ENCODE assay signal across 8 cellular contexts in genomic region chr20:3846740-3847418, GRCh38. TPM values are rescaled to one million over a fixed set of nuclear protein-coding genes. Genes with fewer than 3 reads are reported as not detected.
DNase-seq lines count a peak whose midpoint lies in the region; ATAC-seq and TF ChIP-seq lines count a peak whose summit lies in the region.

MAVS (plus strand) TSS chr20:3846834; CDS start chr20:3854625, 7,791 bp downstream.

- H3K27ac Mint-ChIP-seq in activated T-helper 17 cell treated with anti-CD3 and anti-CD28 coated beads, Interleukin-2, amount 50 U/mL, for 72 hours = peak within 1 kb of the TSS; percentile 91
- H3K27ac Mint-ChIP-seq in naive thymus-derived CD8-positive, alpha-beta T cell = peak within 1 kb of the TSS; percentile 83 to 95 (median 92)
- peak within 1 kb of the TSS; percentile 95 for H3K27ac Mint-ChIP-seq in stimulated activated naive B cell treated with anti-CD40 and anti-IgM and Interleukin-4, amounts not matched to agents 10 μg/mL and 1 μg/mL and 100 μg/mL, for 72 hours

- POLR2A ChIA-PET in naive thymus-derived CD8-positive, alpha-beta T cell (lab: Charles Lee) = interaction anchor here (0.5 to 1.0 kb wide), 2 partner anchors 26 to 52 kb away, joined by 3 to 5 read pairs; no protein-coding TSS in a partner anchor

- H3K4me2 ChIP-seq in KMS-11 (peak within 1 kb of the TSS; percentile 71), fibroblast of lung (ENCODE audit: extremely low read depth, insufficient read depth, low read length) (peak within 1 kb of the TSS; percentile 100)

- H3K4me3 Mint-ChIP-seq in activated T-helper 17 cell treated with anti-CD3 and anti-CD28 coated beads, Interleukin-2, amount 50 U/mL, for 72 hours = peak within 1 kb of the TSS; percentile 89
- peak within 1 kb of the TSS; percentile 82 to 95 (median 90) for H3K4me3 Mint-ChIP-seq in naive thymus-derived CD8-positive, alpha-beta T cell
- H3K4me3 Mint-ChIP-seq in stimulated activated naive B cell treated with anti-CD40 and anti-IgM and Interleukin-4, amounts not matched to agents 10 μg/mL and 1 μg/mL and 100 μg/mL, for 72 hours = peak within 1 kb of the TSS; percentile 91 to 94

- DNase-seq in DMS79 treated with DMSO at 0.1 percent for 48 hours (lab: John Stamatoyannopoulos, UW) (peak; percentile 67), RPMI8226 (peak; percentile 92), fibroblast of lung (ENCODE audit: low read depth in 2 of 2) (peak; percentile 75 to 77)
- peak; percentile 71 to 89 (median 83) for DNase-seq in naive thymus-derived CD8-positive, alpha-beta T cell
- DNase-seq in stimulated activated naive B cell treated with anti-CD40 and anti-IgM and Interleukin-4, amounts not matched to agents 10 μg/mL and 1 μg/mL and 100 μg/mL, for 72 hours = peak; percentile 80

- H3K36me3 Mint-ChIP-seq in activated T-helper 17 cell treated with anti-CD3 and anti-CD28 coated beads, Interleukin-2, amount 50 U/mL, for 72 hours (ENCODE audit: low read depth) = peaks cover 13% of the 10 kb centered on the region
- peaks cover 0 to 3% (median 0%) of the 10 kb centered on the region in 3 donors for H3K36me3 Mint-ChIP-seq in naive thymus-derived CD8-positive, alpha-beta T cell
- H3K36me3 Mint-ChIP-seq in stimulated activated naive B cell treated with anti-CD40 and anti-IgM and Interleukin-4, amounts not matched to agents 10 μg/mL and 1 μg/mL and 100 μg/mL, for 72 hours = peaks cover 4 to 14% of the 10 kb centered on the region in 2 donors

- H3K9me3 Mint-ChIP-seq in activated T-helper 17 cell treated with anti-CD3 and anti-CD28 coated beads, Interleukin-2, amount 50 U/mL, for 72 hours = no peaks in the 10 kb centered on the region
- no peaks in the 10 kb centered on the region for H3K9me3 Mint-ChIP-seq in naive thymus-derived CD8-positive, alpha-beta T cell
- H3K9me3 Mint-ChIP-seq in stimulated activated naive B cell treated with anti-CD40 and anti-IgM and Interleukin-4, amounts not matched to agents 10 μg/mL and 1 μg/mL and 100 μg/mL, for 72 hours = no peaks in the 10 kb centered on the region

- no peaks in the 10 kb centered on the region for H3K36me3 ChIP-seq in KMS-11 (ENCODE audit: insufficient read depth)
- H3K36me3 ChIP-seq in fibroblast of lung (ENCODE audit: control insufficient read depth, insufficient read depth, low read length) = no peaks in the 10 kb centered on the region

- no peaks in the 10 kb centered on the region for H3K79me2 ChIP-seq in KMS-11 (ENCODE audit: insufficient read depth, low read depth)
- peaks cover 31% of the 10 kb centered on the region for H3K79me2 ChIP-seq in fibroblast of lung (ENCODE audit: control insufficient read depth, insufficient read depth, low read length)

- no peaks in the 10 kb centered on the region for H3K9me3 ChIP-seq in fibroblast of lung (ENCODE audit: control insufficient read depth, insufficient read depth, low read depth, low read length)

- TF ChIP-seq CTCF in KMS-11 (conservative IDR thresholded peaks at IDR 0.05; ENCODE audit: low read depth, low read length) (no peak), fibroblast of lung (conservative IDR thresholded peaks at IDR 0.05 in 1 of 2, IDR thresholded peaks at IDR 0.05 in 1 of 2; ENCODE audit: low read depth in 1 of 2, low read length in 2 of 2) (no peak)

- peaks cover 8% of the 10 kb centered on the region for H3K4me1 Mint-ChIP-seq in activated T-helper 17 cell treated with anti-CD3 and anti-CD28 coated beads, Interleukin-2, amount 50 U/mL, for 72 hours
- peaks cover 15 to 42% (median 34%) of the 10 kb centered on the region in 4 donors for H3K4me1 Mint-ChIP-seq in naive thymus-derived CD8-positive, alpha-beta T cell
- H3K4me1 Mint-ChIP-seq in stimulated activated naive B cell treated with anti-CD40 and anti-IgM and Interleukin-4, amounts not matched to agents 10 μg/mL and 1 μg/mL and 100 μg/mL, for 72 hours = peaks cover 15 to 35% of the 10 kb centered on the region in 2 donors

- no peaks in the 10 kb centered on the region for H3K27me3 ChIP-seq in KMS-11 (ENCODE audit: insufficient read depth, low read depth)
- no peaks in the 10 kb centered on the region for H3K27me3 ChIP-seq in fibroblast of lung (ENCODE audit: control insufficient read depth, insufficient read depth, low read length)

- ATAC-seq in GM21723 (IDR thresholded peaks at IDR 0.05; ENCODE audit: unreplicated experiment) = peak; percentile 89
- ATAC-seq in activated T-helper 17 cell treated with anti-CD3 and anti-CD28 coated beads, Interleukin-2, amount 50 U/mL, for 72 hours (replicated peaks) = peak; percentile 99
- ATAC-seq in naive thymus-derived CD8-positive, alpha-beta T cell = peak; percentile 98
- peak; percentile 94 to 97 for ATAC-seq in stimulated activated naive B cell treated with anti-CD40 and anti-IgM and Interleukin-4, amounts not matched to agents 10 μg/mL and 1 μg/mL and 100 μg/mL, for 72 hours (replicated peaks)

- no peaks in the 10 kb centered on the region for H3K27me3 Mint-ChIP-seq in activated T-helper 17 cell treated with anti-CD3 and anti-CD28 coated beads, Interleukin-2, amount 50 U/mL, for 72 hours
- no peaks in the 10 kb centered on the region for H3K27me3 Mint-ChIP-seq in naive thymus-derived CD8-positive, alpha-beta T cell
- no peaks in the 10 kb centered on the region for H3K27me3 Mint-ChIP-seq in stimulated activated naive B cell treated with anti-CD40 and anti-IgM and Interleukin-4, amounts not matched to agents 10 μg/mL and 1 μg/mL and 100 μg/mL, for 72 hours

- H3K9ac ChIP-seq in KMS-11 (peak within 1 kb of the TSS; percentile 84), fibroblast of lung (ENCODE audit: insufficient read depth, low read length) (peak within 1 kb of the TSS; percentile 91)

- H4K20me1 ChIP-seq in KMS-11 (ENCODE audit: insufficient read depth) (no peaks in the 10 kb centered on the region), fibroblast of lung (ENCODE audit: control insufficient read depth, extremely low read depth, insufficient read depth, low read length) (no peaks in the 10 kb centered on the region)

- H3K4me3 ChIP-seq in KMS-11 (IDR thresholded peaks at IDR 0.05; ENCODE audit: insufficient read depth, low read depth, low read length) = no peak within 1 kb of the TSS
- peak within 1 kb of the TSS; percentile 73 to 96 (median 93) for H3K4me3 ChIP-seq in fibroblast of lung (replicated peaks in 1 of 4; ENCODE audit: control extremely low read depth in 1 of 4, insufficient read depth in 1 of 4, low read depth in 3 of 4, low read length in 4 of 4)

- H3K27ac ChIP-seq in KMS-11 = no peak within 1 kb of the TSS
- peak within 1 kb of the TSS; percentile 83 for H3K27ac ChIP-seq in fibroblast of lung (ENCODE audit: insufficient read depth, low read length)

- H3K4me1 ChIP-seq in KMS-11 (ENCODE audit: low read depth, poor library complexity, severe bottlenecking) (peaks cover 15% of the 10 kb centered on the region), fibroblast of lung (ENCODE audit: control insufficient read depth, extremely low read depth, insufficient read depth, low read length) (peaks cover 7% of the 10 kb centered on the region)

- H2AFZ ChIP-seq in KMS-11 (ENCODE audit: low read depth) (peak within 1 kb of the TSS; percentile 74), fibroblast of lung (ENCODE audit: low read length) (peak within 1 kb of the TSS; percentile 65)

RNA-seq across cellular contexts. Expression of gene MAVS, which starts in this region (rescaled TPM):
- 10 to 100 TPM; 27.9 to 34.4 TPM for total RNA-seq in activated T-helper 17 cell treated with anti-CD3 and anti-CD28 coated beads, Interleukin-2, amount 50 U/mL, for 72 hours
- total RNA-seq in fibroblast of lung = 12.1 and 15.9 TPM in 2 replicates
- 14.4 and 16.4 TPM in 2 replicates for polyA plus RNA-seq in fibroblast of lung
- polyA plus RNA-seq in fibroblast of lung (2012) = 19.7 and 22.1 TPM in 2 replicates
- 64.7 and 74.2 TPM in 2 replicates for polyA minus RNA-seq in fibroblast of lung (ENCODE audit: low replicate concordance)
- 10 to 100 TPM; 41.9 to 45.7 TPM for total RNA-seq in naive thymus-derived CD8-positive, alpha-beta T cell
- 1 to 10 TPM; 2.2 to 8.5 (median 3.3) TPM for polyA plus RNA-seq in naive thymus-derived CD8-positive, alpha-beta T cell
